ENCODE assay signal across 1 cellular context in genomic region chr6:8063762-8064637, GRCh38.
A peak's percentile ranks its signal among the peaks of the same experiment; 100 is the strongest.
TF ChIP-seq lines count a peak whose summit lies in the region.

A gene with protein sequence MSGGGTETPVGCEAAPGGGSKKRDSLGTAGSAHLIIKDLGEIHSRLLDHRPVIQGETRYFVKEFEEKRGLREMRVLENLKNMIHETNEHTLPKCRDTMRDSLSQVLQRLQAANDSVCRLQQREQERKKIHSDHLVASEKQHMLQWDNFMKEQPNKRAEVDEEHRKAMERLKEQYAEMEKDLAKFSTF (minus strand): TSS chr6:8064389. CDS start chr6:8064376, 13 bp downstream.

TF ChIP-seq in HepG2, 621 proteins besides CTCF, POLR2A, EP300 and RAD21 (continued from another document and continues in another):
- TF ChIP-seq, protein P1, sequence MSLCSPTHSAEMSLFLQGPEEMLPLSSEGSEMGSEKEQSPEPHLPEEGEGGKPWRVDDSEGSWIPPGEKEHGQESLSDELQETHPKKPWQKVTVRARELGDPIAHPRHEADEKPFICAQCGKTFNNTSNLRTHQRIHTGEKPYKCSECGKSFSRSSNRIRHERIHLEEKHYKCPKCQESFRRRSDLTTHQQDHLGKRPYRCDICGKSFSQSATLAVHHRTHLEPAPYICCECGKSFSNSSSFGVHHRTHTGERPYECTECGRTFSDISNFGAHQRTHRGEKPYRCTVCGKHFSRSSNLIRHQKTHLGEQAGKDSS (CRISPR knock-in tag; IDR thresholded peaks at IDR 0.05; ENCODE audit: borderline replicate concordance, low read depth) = peak; percentile 84; the same call in 1 of the 2 replicates
- TF ChIP-seq ZNF251 (CRISPR knock-in tag; IDR thresholded peaks at IDR 0.05) (no peak), ZNF34 (CRISPR knock-in tag; IDR thresholded peaks at IDR 0.05; ENCODE audit: borderline replicate concordance) (no peak; the same call in 1 of the 2 replicates), NR3C1 (CRISPR knock-in tag; IDR thresholded peaks at IDR 0.05) (no peak), RFXANK (CRISPR knock-in tag; IDR thresholded peaks at IDR 0.05) (peak; percentile 47; the same call in 1 of the 2 replicates), AKAP8 (CRISPR knock-in tag; IDR thresholded peaks at IDR 0.05) (peak; percentile 84; the same call in 1 of the 2 replicates), ZNF354B (CRISPR knock-in tag; IDR thresholded peaks at IDR 0.05) (0 out of 2 replicates have a peak, but pooled peaks have one; percentile 79), RORA (CRISPR knock-in tag; IDR thresholded peaks at IDR 0.05) (no peak), PTBP1 (IDR thresholded peaks at IDR 0.05; ENCODE audit: low read depth, low read length, poor library complexity, severe bottlenecking) (peak; percentile 73), ZNF207 (IDR thresholded peaks at IDR 0.05; ENCODE audit: borderline replicate concordance) (no peak), TMF1 (CRISPR knock-in tag; IDR thresholded peaks at IDR 0.05; ENCODE audit: low read depth) (peak; percentile 44; the same call in 1 of the 2 replicates), PCBP1 (IDR thresholded peaks at IDR 0.05; ENCODE audit: borderline replicate concordance, low read depth, low read length) (0 out of 2 replicates have a peak, but pooled peaks have one; percentile 60), ZNF343 (CRISPR knock-in tag; IDR thresholded peaks at IDR 0.05) (no peak), ZNF18 (CRISPR knock-in tag; IDR thresholded peaks at IDR 0.05; ENCODE audit: insufficient replicate concordance) (peak; percentile 58), DBP (CRISPR knock-in tag; IDR thresholded peaks at IDR 0.05; ENCODE audit: not compliant biosample characterization) (no peak), PAWR (CRISPR knock-in tag; IDR thresholded peaks at IDR 0.05; ENCODE audit: borderline replicate concordance) (no peak), TOPORS (CRISPR knock-in tag; IDR thresholded peaks at IDR 0.05) (no peak), ZBTB8A (CRISPR knock-in tag; IDR thresholded peaks at IDR 0.05; ENCODE audit: borderline replicate concordance, low read depth) (no peak), HNF4A (CRISPR knock-in tag; IDR thresholded peaks at IDR 0.05) (peak; percentile 94), ZNF703 (CRISPR knock-in tag; IDR thresholded peaks at IDR 0.05; ENCODE audit: borderline replicate concordance) (0 out of 2 replicates have a peak, but pooled peaks have one; percentile 42), NR2F2 (IDR thresholded peaks at IDR 0.05; ENCODE audit: borderline replicate concordance, low read depth) (no peak; the same call in 1 of the 2 replicates), HDAC6 (IDR thresholded peaks at IDR 0.05; ENCODE audit: low read depth, low read length) (no peak), IRF2 (CRISPR knock-in tag; IDR thresholded peaks at IDR 0.05) (peak; percentile 89), MLLT10 (CRISPR knock-in tag; IDR thresholded peaks at IDR 0.05) (no peak), SALL1 (CRISPR knock-in tag; IDR thresholded peaks at IDR 0.05) (peak; percentile 89), ZNF451 (CRISPR knock-in tag; IDR thresholded peaks at IDR 0.05) (peak; percentile 61), ONECUT2 (CRISPR knock-in tag; IDR thresholded peaks at IDR 0.05) (no peak), ZNF605 (CRISPR knock-in tag; IDR thresholded peaks at IDR 0.05) (peak; percentile 76), MEF2D (CRISPR knock-in tag; IDR thresholded peaks at IDR 0.05) (peak; percentile 76; the same call in 1 of the 2 replicates), KMT2A (CRISPR knock-in tag; IDR thresholded peaks at IDR 0.05) (peak; percentile 91), NONO (IDR thresholded peaks at IDR 0.05) (no peak), NONO (CRISPR knock-in tag; conservative IDR thresholded peaks at IDR 0.05) (peak; percentile 50; the same call in 1 of the 2 replicates), PAX8 (CRISPR knock-in tag; IDR thresholded peaks at IDR 0.05; ENCODE audit: borderline replicate concordance) (no peak), ZNF33A (CRISPR knock-in tag; IDR thresholded peaks at IDR 0.05; ENCODE audit: borderline replicate concordance) (peak; percentile 50; the same call in 1 of the 2 replicates), ZNF780A (CRISPR knock-in tag; IDR thresholded peaks at IDR 0.05) (no peak), SMC3 (IDR thresholded peaks at IDR 0.05; ENCODE audit: low read length) (no peak), PLRG1 (conservative IDR thresholded peaks at IDR 0.05) (no peak), FIP1L1 (IDR thresholded peaks at IDR 0.05; ENCODE audit: borderline replicate concordance, insufficient read depth, low read depth, low read length) (no peak), ELK4 (CRISPR knock-in tag; IDR thresholded peaks at IDR 0.05; ENCODE audit: borderline replicate concordance) (no peak), ZFP36L2 (CRISPR knock-in tag; IDR thresholded peaks at IDR 0.05) (no peak; the same call in 1 of the 2 replicates), ZNF225 (CRISPR knock-in tag; IDR thresholded peaks at IDR 0.05) (peak; percentile 38; the same call in 1 of the 2 replicates), PHF8 (CRISPR knock-in tag; IDR thresholded peaks at IDR 0.05) (peak; percentile 93), SOX5 (CRISPR knock-in tag; IDR thresholded peaks at IDR 0.05; ENCODE audit: borderline replicate concordance) (peak; percentile 75), ATF1 (CRISPR knock-in tag; IDR thresholded peaks at IDR 0.05) (peak; percentile 99), ZNF720 (CRISPR knock-in tag; IDR thresholded peaks at IDR 0.05) (no peak; the same call in 1 of the 2 replicates), ZNF441 (CRISPR knock-in tag; IDR thresholded peaks at IDR 0.05; ENCODE audit: borderline replicate concordance) (no peak), MAF1 (CRISPR knock-in tag; IDR thresholded peaks at IDR 0.05; ENCODE audit: borderline replicate concordance) (peak; percentile 54; the same call in 1 of the 2 replicates), RXRA (CRISPR knock-in tag; IDR thresholded peaks at IDR 0.05) (peak; percentile 85), KDM4B (CRISPR knock-in tag; IDR thresholded peaks at IDR 0.05) (peak; percentile 25; the same call in 1 of the 2 replicates), SRF (IDR thresholded peaks at IDR 0.05; ENCODE audit: low read depth, low read length) (peak; percentile 90), ZNF768 (CRISPR knock-in tag; IDR thresholded peaks at IDR 0.05) (peak; percentile 76), ZBTB20 (CRISPR knock-in tag; IDR thresholded peaks at IDR 0.05; ENCODE audit: borderline replicate concordance, low read depth) (peak; percentile 88), SRSF4 (IDR thresholded peaks at IDR 0.05; ENCODE audit: low read depth, low read length, poor library complexity, severe bottlenecking) (no peak)
- TF ChIP-seq, protein P2, sequence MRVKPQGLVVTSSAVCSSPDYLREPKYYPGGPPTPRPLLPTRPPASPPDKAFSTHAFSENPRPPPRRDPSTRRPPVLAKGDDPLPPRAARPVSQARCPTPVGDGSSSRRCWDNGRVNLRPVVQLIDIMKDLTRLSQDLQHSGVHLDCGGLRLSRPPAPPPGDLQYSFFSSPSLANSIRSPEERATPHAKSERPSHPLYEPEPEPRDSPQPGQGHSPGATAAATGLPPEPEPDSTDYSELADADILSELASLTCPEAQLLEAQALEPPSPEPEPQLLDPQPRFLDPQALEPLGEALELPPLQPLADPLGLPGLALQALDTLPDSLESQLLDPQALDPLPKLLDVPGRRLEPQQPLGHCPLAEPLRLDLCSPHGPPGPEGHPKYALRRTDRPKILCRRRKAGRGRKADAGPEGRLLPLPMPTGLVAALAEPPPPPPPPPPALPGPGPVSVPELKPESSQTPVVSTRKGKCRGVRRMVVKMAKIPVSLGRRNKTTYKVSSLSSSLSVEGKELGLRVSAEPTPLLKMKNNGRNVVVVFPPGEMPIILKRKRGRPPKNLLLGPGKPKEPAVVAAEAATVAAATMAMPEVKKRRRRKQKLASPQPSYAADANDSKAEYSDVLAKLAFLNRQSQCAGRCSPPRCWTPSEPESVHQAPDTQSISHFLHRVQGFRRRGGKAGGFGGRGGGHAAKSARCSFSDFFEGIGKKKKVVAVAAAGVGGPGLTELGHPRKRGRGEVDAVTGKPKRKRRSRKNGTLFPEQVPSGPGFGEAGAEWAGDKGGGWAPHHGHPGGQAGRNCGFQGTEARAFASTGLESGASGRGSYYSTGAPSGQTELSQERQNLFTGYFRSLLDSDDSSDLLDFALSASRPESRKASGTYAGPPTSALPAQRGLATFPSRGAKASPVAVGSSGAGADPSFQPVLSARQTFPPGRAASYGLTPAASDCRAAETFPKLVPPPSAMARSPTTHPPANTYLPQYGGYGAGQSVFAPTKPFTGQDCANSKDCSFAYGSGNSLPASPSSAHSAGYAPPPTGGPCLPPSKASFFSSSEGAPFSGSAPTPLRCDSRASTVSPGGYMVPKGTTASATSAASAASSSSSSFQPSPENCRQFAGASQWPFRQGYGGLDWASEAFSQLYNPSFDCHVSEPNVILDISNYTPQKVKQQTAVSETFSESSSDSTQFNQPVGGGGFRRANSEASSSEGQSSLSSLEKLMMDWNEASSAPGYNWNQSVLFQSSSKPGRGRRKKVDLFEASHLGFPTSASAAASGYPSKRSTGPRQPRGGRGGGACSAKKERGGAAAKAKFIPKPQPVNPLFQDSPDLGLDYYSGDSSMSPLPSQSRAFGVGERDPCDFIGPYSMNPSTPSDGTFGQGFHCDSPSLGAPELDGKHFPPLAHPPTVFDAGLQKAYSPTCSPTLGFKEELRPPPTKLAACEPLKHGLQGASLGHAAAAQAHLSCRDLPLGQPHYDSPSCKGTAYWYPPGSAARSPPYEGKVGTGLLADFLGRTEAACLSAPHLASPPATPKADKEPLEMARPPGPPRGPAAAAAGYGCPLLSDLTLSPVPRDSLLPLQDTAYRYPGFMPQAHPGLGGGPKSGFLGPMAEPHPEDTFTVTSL (CRISPR knock-in tag; IDR thresholded peaks at IDR 0.05; ENCODE audit: borderline replicate concordance) = peak; percentile 85
- TF ChIP-seq, protein P3, sequence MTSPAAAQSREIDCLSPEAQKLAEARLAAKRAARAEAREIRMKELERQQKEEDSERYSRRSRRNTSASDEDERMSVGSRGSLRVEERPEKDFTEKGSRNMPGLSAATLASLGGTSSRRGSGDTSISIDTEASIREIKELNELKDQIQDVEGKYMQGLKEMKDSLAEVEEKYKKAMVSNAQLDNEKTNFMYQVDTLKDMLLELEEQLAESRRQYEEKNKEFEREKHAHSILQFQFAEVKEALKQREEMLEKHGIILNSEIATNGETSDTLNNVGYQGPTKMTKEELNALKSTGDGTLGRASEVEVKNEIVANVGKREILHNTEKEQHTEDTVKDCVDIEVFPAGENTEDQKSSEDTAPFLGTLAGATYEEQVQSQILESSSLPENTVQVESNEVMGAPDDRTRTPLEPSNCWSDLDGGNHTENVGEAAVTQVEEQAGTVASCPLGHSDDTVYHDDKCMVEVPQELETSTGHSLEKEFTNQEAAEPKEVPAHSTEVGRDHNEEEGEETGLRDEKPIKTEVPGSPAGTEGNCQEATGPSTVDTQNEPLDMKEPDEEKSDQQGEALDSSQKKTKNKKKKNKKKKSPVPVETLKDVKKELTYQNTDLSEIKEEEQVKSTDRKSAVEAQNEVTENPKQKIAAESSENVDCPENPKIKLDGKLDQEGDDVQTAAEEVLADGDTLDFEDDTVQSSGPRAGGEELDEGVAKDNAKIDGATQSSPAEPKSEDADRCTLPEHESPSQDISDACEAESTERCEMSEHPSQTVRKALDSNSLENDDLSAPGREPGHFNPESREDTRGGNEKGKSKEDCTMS (CRISPR knock-in tag; conservative IDR thresholded peaks at IDR 0.05) = no peak
- TF ChIP-seq, protein P4, sequence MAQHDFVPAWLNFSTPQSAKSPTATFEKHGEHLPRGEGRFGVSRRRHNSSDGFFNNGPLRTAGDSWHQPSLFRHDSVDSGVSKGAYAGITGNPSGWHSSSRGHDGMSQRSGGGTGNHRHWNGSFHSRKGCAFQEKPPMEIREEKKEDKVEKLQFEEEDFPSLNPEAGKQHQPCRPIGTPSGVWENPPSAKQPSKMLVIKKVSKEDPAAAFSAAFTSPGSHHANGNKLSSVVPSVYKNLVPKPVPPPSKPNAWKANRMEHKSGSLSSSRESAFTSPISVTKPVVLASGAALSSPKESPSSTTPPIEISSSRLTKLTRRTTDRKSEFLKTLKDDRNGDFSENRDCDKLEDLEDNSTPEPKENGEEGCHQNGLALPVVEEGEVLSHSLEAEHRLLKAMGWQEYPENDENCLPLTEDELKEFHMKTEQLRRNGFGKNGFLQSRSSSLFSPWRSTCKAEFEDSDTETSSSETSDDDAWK (CRISPR knock-in tag; IDR thresholded peaks at IDR 0.05) = no peak
- TF ChIP-seq, protein P5, sequence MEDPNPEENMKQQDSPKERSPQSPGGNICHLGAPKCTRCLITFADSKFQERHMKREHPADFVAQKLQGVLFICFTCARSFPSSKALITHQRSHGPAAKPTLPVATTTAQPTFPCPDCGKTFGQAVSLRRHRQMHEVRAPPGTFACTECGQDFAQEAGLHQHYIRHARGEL (CRISPR knock-in tag; IDR thresholded peaks at IDR 0.05) = peak; percentile 77; the same call in 1 of the 2 replicates
- TF ChIP-seq, protein P6, sequence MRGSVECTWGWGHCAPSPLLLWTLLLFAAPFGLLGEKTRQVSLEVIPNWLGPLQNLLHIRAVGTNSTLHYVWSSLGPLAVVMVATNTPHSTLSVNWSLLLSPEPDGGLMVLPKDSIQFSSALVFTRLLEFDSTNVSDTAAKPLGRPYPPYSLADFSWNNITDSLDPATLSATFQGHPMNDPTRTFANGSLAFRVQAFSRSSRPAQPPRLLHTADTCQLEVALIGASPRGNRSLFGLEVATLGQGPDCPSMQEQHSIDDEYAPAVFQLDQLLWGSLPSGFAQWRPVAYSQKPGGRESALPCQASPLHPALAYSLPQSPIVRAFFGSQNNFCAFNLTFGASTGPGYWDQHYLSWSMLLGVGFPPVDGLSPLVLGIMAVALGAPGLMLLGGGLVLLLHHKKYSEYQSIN (CRISPR knock-in tag; IDR thresholded peaks at IDR 0.05; ENCODE audit: borderline replicate concordance) = no peak
